Comparison of ENCODE assay signal across 9 cellular contexts in genomic region chr4:99723555-99724450, GRCh38.
DNase-seq lines count a peak whose midpoint lies in the region; ATAC-seq and TF ChIP-seq lines count a peak whose summit lies in the region.
"Had no signal": no experiment of that assay in that cellular context is flagged by ENCODE, and none has a peak within 500 bp of the region (broad histone marks: within the 10 kb centered on the region; RNA-seq: fewer than 3 reads in every experiment).

No MANE protein-coding gene starts in this region.

- peak; percentile 93 for DNase-seq in MCF 10A (ENCODE audit: unreplicated experiment)
- DNase-seq in breast epithelium (ENCODE audit: low spot score in 2 of 2): no peak
- peak in 30 of 51 donors; percentile 0 to 48 (median 14) for DNase-seq in hypothalamus (lab: John Stamatoyannopoulos, UW)
- peak; percentile 25 for DNase-seq in stimulated activated CD8-positive, alpha-beta memory T cell treated with anti-CD3 and anti-CD28 coated beads, Interleukin-4, amount 100 ng/mL, for 48 hours
- DNase-seq in type B pancreatic cell (ENCODE audit: extremely low spot score, unreplicated experiment): no peak
- no peak for DNase-seq in coronary artery (ENCODE audit: low spot score)
- DNase-seq: activated B cell treated with CpG ODN at 0.5 μM for 24 hours had no signal

- no peaks in the 10 kb centered on the region for H3K27me3 Mint-ChIP-seq in MCF 10A (ENCODE audit: insufficient read depth, unreplicated experiment)
- peaks cover 8% of the 10 kb centered on the region for H3K27me3 Mint-ChIP-seq in activated T-helper 17 cell treated with anti-CD3 and anti-CD28 coated beads, Interleukin-2, amount 50 U/mL, for 72 hours
- H3K27me3 Mint-ChIP-seq in type B pancreatic cell: peaks cover 5% of the 10 kb centered on the region

- no peak overlapping the region for H3K27ac ChIP-seq in breast epithelium
- peak overlapping the region in 1 of 2 donors; percentile 12 for H3K27ac ChIP-seq in coronary artery

- no TSS peak for BruUV-seq in MCF 10A (replicated peaks; lab: Mats Ljungman, UMichigan)

- no peaks in the 10 kb centered on the region for H3K36me3 Mint-ChIP-seq in MCF 10A (ENCODE audit: insufficient read depth, unreplicated experiment)
- H3K36me3 Mint-ChIP-seq in activated T-helper 17 cell treated with anti-CD3 and anti-CD28 coated beads, Interleukin-2, amount 50 U/mL, for 72 hours (ENCODE audit: low read depth): no peaks in the 10 kb centered on the region
- H3K36me3 Mint-ChIP-seq in type B pancreatic cell: no peaks in the 10 kb centered on the region

- H3K4me3 Mint-ChIP-seq in MCF 10A (ENCODE audit: unreplicated experiment): no peak overlapping the region
- no peak overlapping the region for H3K4me3 Mint-ChIP-seq in activated T-helper 17 cell treated with anti-CD3 and anti-CD28 coated beads, Interleukin-2, amount 50 U/mL, for 72 hours
- no peak overlapping the region for H3K4me3 Mint-ChIP-seq in type B pancreatic cell
- H3K4me3 Mint-ChIP-seq: activated B cell treated with CpG ODN at 0.5 μM for 24 hours had no signal

- H3K4me1 Mint-ChIP-seq in MCF 10A (ENCODE audit: insufficient read depth, unreplicated experiment) (peaks cover 13% of the 10 kb centered on the region), type B pancreatic cell (ENCODE audit: unreplicated experiment) (no peaks in the 10 kb centered on the region)
- H3K4me1 Mint-ChIP-seq in activated T-helper 17 cell treated with anti-CD3 and anti-CD28 coated beads, Interleukin-2, amount 50 U/mL, for 72 hours: no peaks in the 10 kb centered on the region
- H3K4me1 Mint-ChIP-seq: activated B cell treated with CpG ODN at 0.5 μM for 24 hours had no signal

- POLR2A ChIA-PET in MCF 10A (lab: Yijun Ruan, JAX): interaction anchor here (0.6 to 3.6 kb wide), 19 partner anchors 9 to 223 kb away, joined by 3 to 42 read pairs (median 4); partner anchors contain the start of genes DAPP1, DNAJB14, LAMTOR3 and TRMT10A

- no peaks in the 10 kb centered on the region for H3K36me3 ChIP-seq in breast epithelium

- TF ChIP-seq POLR2A in breast epithelium (IDR thresholded peaks at IDR 0.05): no peak

- no peaks in the 10 kb centered on the region for H3K27me3 ChIP-seq in breast epithelium

- H3K9me3 Mint-ChIP-seq in MCF 10A (ENCODE audit: unreplicated experiment) (no peaks in the 10 kb centered on the region), type B pancreatic cell (no peaks in the 10 kb centered on the region)
- no peaks in the 10 kb centered on the region for H3K9me3 Mint-ChIP-seq in activated T-helper 17 cell treated with anti-CD3 and anti-CD28 coated beads, Interleukin-2, amount 50 U/mL, for 72 hours
- H3K9me3 Mint-ChIP-seq: activated B cell treated with CpG ODN at 0.5 μM for 24 hours had no signal

- intact Hi-C loops in MCF 10A (cut with micrococcal nuclease): loop anchor here (1.0 to 2.0 kb wide), 4 partner anchors 41 to 225 kb away; no protein-coding TSS in a partner anchor
- intact Hi-C loops in breast epithelium (cut with DNase I; ENCODE audit: low total_unique reads): no loop called here

- no peak overlapping the region for H3K27ac Mint-ChIP-seq in MCF 10A (ENCODE audit: low read depth, unreplicated experiment)
- no peak overlapping the region for H3K27ac Mint-ChIP-seq in activated T-helper 17 cell treated with anti-CD3 and anti-CD28 coated beads, Interleukin-2, amount 50 U/mL, for 72 hours
- H3K27ac Mint-ChIP-seq in type B pancreatic cell: no peak overlapping the region
- H3K27ac Mint-ChIP-seq: activated B cell treated with CpG ODN at 0.5 μM for 24 hours had no signal

- no peak for TF ChIP-seq CTCF in MCF 10A (IDR thresholded peaks at IDR 0.05; ENCODE audit: unreplicated experiment)
- no peak for TF ChIP-seq CTCF in breast epithelium (IDR thresholded peaks at IDR 0.05)
- TF ChIP-seq CTCF in type B pancreatic cell (conservative IDR thresholded peaks at IDR 0.05): no peak
- no peak for TF ChIP-seq CTCF in coronary artery (IDR thresholded peaks at IDR 0.05)

- CTCF ChIA-PET in MCF 10A (lab: Yijun Ruan, JAX): interaction anchor here (0.6 to 4.5 kb wide), 18 partner anchors 9 to 161 kb away, joined by 3 to 44 read pairs (median 4); partner anchors contain the start of genes DAPP1 and TRMT10A

- H3K4me1 ChIP-seq in breast epithelium: no peaks in the 10 kb centered on the region

- peaks cover 0 to 8% of the 10 kb centered on the region in 2 donors for H3K9me3 ChIP-seq in breast epithelium

- ATAC-seq in activated T-helper 17 cell treated with anti-CD3 and anti-CD28 coated beads, Interleukin-2, amount 50 U/mL, for 72 hours (replicated peaks): peak; percentile 76
- no peak for ATAC-seq in GM18498 (IDR thresholded peaks at IDR 0.05; ENCODE audit: unreplicated experiment)

- H3K4me3 ChIP-seq in breast epithelium (no peak overlapping the region), coronary artery (no peak overlapping the region)

Comparison
In these comparisons a context has a peak if more than half of its experiments do, and no peak if none do; other contexts are left out.
1. DNase-seq: peak in MCF 10A (single experiment), hypothalamus (30 of 51) and stimulated activated CD8-positive, alpha-beta memory T cell treated with anti-CD3 and anti-CD28 coated beads, Interleukin-4, amount 100 ng/mL, for 48 hours (single experiment); none in breast epithelium (0 of 2), type B pancreatic cell (single experiment) and coronary artery (single experiment).